Comparison of ENCODE assay signal across 1 cellular context in genomic region chr1:212581034-212581433, GRCh38.
A peak's percentile ranks its signal among the peaks of the same experiment; 100 is the strongest.
TF ChIP-seq lines count a peak whose summit lies in the region.

No MANE protein-coding gene starts in this region.

TF ChIP-seq in K562, 482 proteins besides CTCF, POLR2A, EP300 and RAD21:
- peak; percentile 72 to 74 for TF ChIP-seq NRF1 (conservative IDR thresholded peaks at IDR 0.05 in 1 of 2, IDR thresholded peaks at IDR 0.05 in 1 of 2)
- TF ChIP-seq CTBP1 (IDR thresholded peaks at IDR 0.05; ENCODE audit: borderline replicate concordance): no peak
